Comparison of ENCODE assay signal across 8 cellular contexts in the genomic region with DNA sequence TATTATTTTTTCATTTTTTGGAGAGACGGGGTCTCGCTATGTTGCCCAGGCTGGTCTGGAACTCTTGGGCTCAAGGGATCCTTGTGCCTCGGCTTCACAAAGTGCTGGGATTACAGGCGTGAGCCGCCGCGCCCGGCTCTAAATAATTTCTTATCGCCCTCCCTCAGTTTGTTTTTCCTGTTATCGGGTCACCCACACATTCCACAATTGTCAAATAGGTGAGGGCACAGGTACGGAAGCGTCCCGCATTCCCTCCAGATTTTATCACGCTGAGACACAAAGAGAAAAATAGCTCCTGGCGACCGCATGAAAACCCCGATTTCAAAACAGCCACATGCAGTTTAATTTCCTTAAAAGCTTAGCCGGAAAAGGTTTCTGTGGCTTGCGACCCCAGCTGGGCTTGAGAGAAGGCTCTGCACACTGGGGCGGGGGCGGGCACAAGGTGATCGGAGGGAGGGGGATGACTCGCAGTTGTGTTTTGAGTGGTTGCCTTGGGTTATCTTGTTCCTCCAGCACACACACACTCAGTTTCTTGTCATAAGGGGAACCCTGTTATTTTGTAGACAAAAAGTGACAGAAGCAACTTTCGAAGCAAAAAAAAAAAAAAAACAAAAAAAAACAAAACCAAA.
DNase-seq lines count a peak whose midpoint lies in the region; ATAC-seq lines count a peak whose summit lies in the region.

No MANE protein-coding gene starts in this region.

- DNase-seq in 8988T (peak; percentile 23), astrocyte of the hippocampus (ENCODE audit: low read depth, low spot score) (peak; percentile 34), kidney tubule cell (ENCODE audit: low spot score) (peak; percentile 20), NCI-H2107 (lab: John Stamatoyannopoulos, UW) (no peak)
- DNase-seq in T-helper 2 cell treated with Interferon-gamma antibody and Interleukin-4, amounts not matched to agents 5 μg/mL and 100 μg/mL, for 36 hours (ENCODE audit: low spot score), result peak; percentile 83
- peak; percentile 83 for DNase-seq in stimulated activated CD4-positive, alpha-beta T cell treated with anti-CD3 and anti-CD28 coated beads, Interleukin-4, amount 100 ng/mL, for 24 hours

- H3K4me3 Mint-ChIP-seq in T-helper 2 cell treated with Interferon-gamma antibody and Interleukin-4, amounts not matched to agents 5 μg/mL and 100 μg/mL, for 36 hours, result peak overlapping the region; percentile 91

- peaks cover 48% of the 10 kb centered on the region for H3K4me1 Mint-ChIP-seq in T-helper 2 cell treated with Interferon-gamma antibody and Interleukin-4, amounts not matched to agents 5 μg/mL and 100 μg/mL, for 36 hours (ENCODE audit: low read depth)

- peak overlapping the region; percentile 99 for H3K27ac Mint-ChIP-seq in T-helper 2 cell treated with Interferon-gamma antibody and Interleukin-4, amounts not matched to agents 5 μg/mL and 100 μg/mL, for 36 hours

- H3K9me3 Mint-ChIP-seq in T-helper 2 cell treated with Interferon-gamma antibody and Interleukin-4, amounts not matched to agents 5 μg/mL and 100 μg/mL, for 36 hours, result no peaks in the 10 kb centered on the region

- ATAC-seq in GM19372 (IDR thresholded peaks at IDR 0.05; ENCODE audit: low read depth, unreplicated experiment), result peak; percentile 37
- peak; percentile 30 for ATAC-seq in HG03457 (IDR thresholded peaks at IDR 0.05; ENCODE audit: unreplicated experiment)

- peaks cover 10% of the 10 kb centered on the region for H3K36me3 Mint-ChIP-seq in T-helper 2 cell treated with Interferon-gamma antibody and Interleukin-4, amounts not matched to agents 5 μg/mL and 100 μg/mL, for 36 hours (ENCODE audit: low read depth)

- H3K27me3 Mint-ChIP-seq in T-helper 2 cell treated with Interferon-gamma antibody and Interleukin-4, amounts not matched to agents 5 μg/mL and 100 μg/mL, for 36 hours (ENCODE audit: low read depth), result peaks cover 9% of the 10 kb centered on the region
